ENCODE assay signal across 17 cellular contexts in genomic region chr1:205214756-205215155, GRCh38. TPM values are rescaled to one million over a fixed set of nuclear protein-coding genes. Genes with fewer than 3 reads are reported as not detected.
DNase-seq lines count a peak whose midpoint lies in the region; ATAC-seq and TF ChIP-seq lines count a peak whose summit lies in the region.
"Had no signal": no experiment of that assay in that cellular context is flagged by ENCODE, and none has a peak within 500 bp of the region (broad histone marks: within the 10 kb centered on the region; RNA-seq: fewer than 3 reads in every experiment).

No MANE protein-coding gene starts in this region.

- H3K27ac Mint-ChIP-seq in activated CD4-positive, alpha-beta T cell treated with anti-CD3 and anti-CD28 coated beads, Interleukin-2, amount 10 ng/mL, durations not matched to agents 7 days and 5 days: peak overlapping the region; percentile 77
- peak overlapping the region; percentile 79 for H3K27ac Mint-ChIP-seq in dendritic cell treated with granulocyte-macrophage colony-stimulating factor and Interleukin-4, amounts not matched to agents 40 ng/mL and 50 ng/mL, for 4 days
- H3K27ac Mint-ChIP-seq: activated B cell treated with CpG ODN at 0.5 μM for 24 hours had no signal

- no peak for TF ChIP-seq POLR2A in gastrocnemius medialis (IDR thresholded peaks at IDR 0.05)

- H3K4me1 ChIP-seq in OCI-LY7 (ENCODE audit: insufficient read depth, low read length, poor library complexity, severe bottlenecking) (peaks cover 21% of the 10 kb centered on the region), gastrocnemius medialis (peaks cover 9 to 14% of the 10 kb centered on the region in 2 donors)

- ATAC-seq in gastrocnemius medialis: no peak

- in situ Hi-C loops in KBM-7 (cut with MboI; ENCODE audit: low pct_unique_long_range_greater_than_20kb, low sequenced_read_pairs) (no loop called here), gastrocnemius medialis (cut with MboI; ENCODE audit: low sequenced_read_pairs in 4 of 4) (no loop called here)

- peak overlapping the region; percentile 79 for H2AFZ ChIP-seq in OCI-LY7 (ENCODE audit: low read length)

- intact Hi-C loops in OCI-LY7 (cut with micrococcal nuclease; ENCODE audit: unreplicated experiment): no loop called here
- intact Hi-C loops in dendritic cell treated with granulocyte-macrophage colony-stimulating factor and Interleukin-4, amounts not matched to agents 40 ng/mL and 50 ng/mL, for 4 days (cut with micrococcal nuclease): loop anchor here (5.0 kb wide), 2 partner anchors 43 to 98 kb away; no protein-coding TSS in a partner anchor
- intact Hi-C loops in gastrocnemius medialis (cut with DNase I; ENCODE audit: low total_unique reads): loop anchor here (5.0 kb wide), 1 partner anchor 92 kb away; the partner anchor contains the start of gene RBBP5

- peak overlapping the region; percentile 3 for H3K4me3 Mint-ChIP-seq in activated CD4-positive, alpha-beta T cell treated with anti-CD3 and anti-CD28 coated beads, Interleukin-2, amount 10 ng/mL, durations not matched to agents 7 days and 5 days
- no peak overlapping the region for H3K4me3 Mint-ChIP-seq in dendritic cell treated with granulocyte-macrophage colony-stimulating factor and Interleukin-4, amounts not matched to agents 40 ng/mL and 50 ng/mL, for 4 days
- H3K4me3 Mint-ChIP-seq: activated B cell treated with CpG ODN at 0.5 μM for 24 hours had no signal

- POLR2A ChIA-PET in activated CD4-positive, alpha-beta T cell treated with anti-CD3 and anti-CD28 coated beads, Interleukin-2, amount 10 ng/mL, durations not matched to agents 7 days and 5 days (lab: Charles Lee): interaction anchor here (0.6 kb wide), 1 partner anchor 41 kb away, joined by 6 read pairs; no protein-coding TSS in a partner anchor
- POLR2A ChIA-PET in OCI-LY7 (lab: Charles Lee): interaction anchor here (0.6 to 1.1 kb wide), 6 partner anchors 9 to 327 kb away, joined by 3 to 8 read pairs (median 3); partner anchors contain the start of gene TMCC2

- no peaks in the 10 kb centered on the region for H4K20me1 ChIP-seq in OCI-LY7 (ENCODE audit: insufficient read depth, low read length)

- peaks cover 39% of the 10 kb centered on the region for H3K4me1 Mint-ChIP-seq in activated CD4-positive, alpha-beta T cell treated with anti-CD3 and anti-CD28 coated beads, Interleukin-2, amount 10 ng/mL, durations not matched to agents 7 days and 5 days
- peaks cover 43% of the 10 kb centered on the region for H3K4me1 Mint-ChIP-seq in dendritic cell treated with granulocyte-macrophage colony-stimulating factor and Interleukin-4, amounts not matched to agents 40 ng/mL and 50 ng/mL, for 4 days (ENCODE audit: low read depth)

- no peak for DNase-seq in activated CD4-positive, alpha-beta T cell treated with anti-CD3 and anti-CD28 coated beads, Interleukin-2, amount 10 ng/mL, durations not matched to agents 7 days and 5 days
- DNase-seq in activated CD4-positive, alpha-beta T cell treated with anti-CD3 and anti-CD28 coated beads for 48 hours: no peak
- DNase-seq in KBM-7 (peak; percentile 55), OCI-LY7 (ENCODE audit: low spot score) (peak; percentile 34), gastrocnemius medialis (no peak), NCI-H1092 (lab: John Stamatoyannopoulos, UW) (no peak), cortex of kidney (lab: John Stamatoyannopoulos, UW) (no peak)
- DNase-seq: activated B cell treated with CpG ODN at 0.5 μM for 24 hours; adrenal gland; caudate nucleus; effector CD4-positive, alpha-beta T cell; hippocampal formation; IMR-90; NCI-H1436 treated with DMSO at 0.1 percent for 48 hours; NCI-H345 had no signal

- no peaks in the 10 kb centered on the region for H3K9me2 ChIP-seq in OCI-LY7 (ENCODE audit: insufficient read depth, low read length)

- peak overlapping the region; percentile 21; the same call in 1 of the 2 replicates for H3K4me2 ChIP-seq in OCI-LY7 (ENCODE audit: low read length)

- H3K9me3 ChIP-seq in OCI-LY7 (ENCODE audit: low read length): no peaks in the 10 kb centered on the region
- H3K9me3 ChIP-seq in gastrocnemius medialis: no peaks in the 10 kb centered on the region
- H3K9me3 ChIP-seq: adrenal gland, right atrium auricular region had no signal

- no peaks in the 10 kb centered on the region for H3K27me3 ChIP-seq in gastrocnemius medialis
- H3K27me3 ChIP-seq: adrenal gland, right atrium auricular region had no signal

- H3K4me3 ChIP-seq in OCI-LY7 (ENCODE audit: low read depth, low read length, poor library complexity, severe bottlenecking): no peak overlapping the region
- H3K4me3 ChIP-seq in gastrocnemius medialis: no peak overlapping the region
- H3K4me3 ChIP-seq: adrenal gland, right atrium auricular region had no signal

- peaks cover 5% of the 10 kb centered on the region for H3K27me3 Mint-ChIP-seq in activated CD4-positive, alpha-beta T cell treated with anti-CD3 and anti-CD28 coated beads, Interleukin-2, amount 10 ng/mL, durations not matched to agents 7 days and 5 days
- no peaks in the 10 kb centered on the region for H3K27me3 Mint-ChIP-seq in dendritic cell treated with granulocyte-macrophage colony-stimulating factor and Interleukin-4, amounts not matched to agents 40 ng/mL and 50 ng/mL, for 4 days

- no peaks in the 10 kb centered on the region for H3K36me3 ChIP-seq in OCI-LY7 (ENCODE audit: insufficient read depth, low read length)
- no peaks in the 10 kb centered on the region for H3K36me3 ChIP-seq in gastrocnemius medialis
- H3K36me3 ChIP-seq: adrenal gland, right atrium auricular region had no signal

- H3K79me2 ChIP-seq in OCI-LY7 (ENCODE audit: insufficient read depth, low read depth, low read length): peaks cover 10% of the 10 kb centered on the region; the same call in 1 of the 2 replicates

- TF ChIP-seq CTCF in OCI-LY7 (conservative IDR thresholded peaks at IDR 0.05; ENCODE audit: low read length) (no peak), gastrocnemius medialis (IDR thresholded peaks at IDR 0.05 in 4 of 5, conservative IDR thresholded peaks at IDR 0.05 in 1 of 5) (no peak)

- H3K36me3 Mint-ChIP-seq in activated CD4-positive, alpha-beta T cell treated with anti-CD3 and anti-CD28 coated beads, Interleukin-2, amount 10 ng/mL, durations not matched to agents 7 days and 5 days (ENCODE audit: low read depth): no peaks in the 10 kb centered on the region
- H3K36me3 Mint-ChIP-seq in dendritic cell treated with granulocyte-macrophage colony-stimulating factor and Interleukin-4, amounts not matched to agents 40 ng/mL and 50 ng/mL, for 4 days (ENCODE audit: low read depth): peaks cover 14% of the 10 kb centered on the region

- H3K27ac ChIP-seq in OCI-LY7 (ENCODE audit: low read depth, low read length, poor library complexity, severe bottlenecking): no peak overlapping the region
- H3K27ac ChIP-seq in gastrocnemius medialis: no peak overlapping the region
- H3K27ac ChIP-seq: adrenal gland, right atrium auricular region had no signal

- CTCF ChIA-PET in activated CD4-positive, alpha-beta T cell treated with anti-CD3 and anti-CD28 coated beads, Interleukin-2, amount 10 ng/mL, durations not matched to agents 7 days and 5 days (lab: Charles Lee): interaction anchor here (2.0 kb wide), 2 partner anchors 15 to 24 kb away, joined by 7 to 10 read pairs; no protein-coding TSS in a partner anchor
- CTCF ChIA-PET in OCI-LY7 (lab: Charles Lee; ENCODE audit: unreplicated experiment): no interaction called here

- no TSS peak for BruUV-seq in OCI-LY7 (replicated peaks; lab: Mats Ljungman, UMichigan)

- no peaks in the 10 kb centered on the region for H3K9me3 Mint-ChIP-seq in activated CD4-positive, alpha-beta T cell treated with anti-CD3 and anti-CD28 coated beads, Interleukin-2, amount 10 ng/mL, durations not matched to agents 7 days and 5 days
- H3K9me3 Mint-ChIP-seq in dendritic cell treated with granulocyte-macrophage colony-stimulating factor and Interleukin-4, amounts not matched to agents 40 ng/mL and 50 ng/mL, for 4 days: no peaks in the 10 kb centered on the region
- H3K9me3 Mint-ChIP-seq: activated B cell treated with CpG ODN at 0.5 μM for 24 hours had no signal

RNA-seq across cellular contexts. Expression of gene DSTYK, which starts 3.3 kb away (rescaled TPM):
- total RNA-seq in activated CD4-positive, alpha-beta T cell treated with anti-CD3 and anti-CD28 coated beads, Interleukin-2, amount 10 ng/mL, durations not matched to agents 7 days and 5 days: 1 to 10 TPM; 8.8 to 8.9 TPM
- 4.7 and 5.0 TPM in 2 replicates for total RNA-seq in OCI-LY7 (2014; rRNA removed; shearing (Covaris generic))
- total RNA-seq in OCI-LY7 (2022) (6.6 TPM in 2 replicates), gastrocnemius medialis (10 to 100 TPM; 12.2 to 15.8 (median 13.9) TPM)

RNA-seq across cellular contexts. Expression of gene TMCC2, which starts 13.0 kb away (rescaled TPM):
- total RNA-seq in activated CD4-positive, alpha-beta T cell treated with anti-CD3 and anti-CD28 coated beads, Interleukin-2, amount 10 ng/mL, durations not matched to agents 7 days and 5 days: under 1 TPM; 0.52 to 0.64 TPM
- total RNA-seq in OCI-LY7 (2014; rRNA removed; shearing (Covaris generic)): 7.0 and 7.8 TPM in 2 replicates
- 5.2 and 6.2 TPM in 2 replicates for total RNA-seq in OCI-LY7 (2022)
- total RNA-seq in gastrocnemius medialis: 1 to 10 TPM; 1.1 to 7.6 (median 5.6) TPM

Comparison
In these comparisons a context has a peak if more than half of its experiments do, and no peak if none do; other contexts are left out.
1. DNase-seq: peak in KBM-7 (single experiment) and OCI-LY7 (single experiment); none in activated CD4-positive, alpha-beta T cell treated with anti-CD3 and anti-CD28 coated beads, Interleukin-2, amount 10 ng/mL, durations not matched to agents 7 days and 5 days (single experiment), activated CD4-positive, alpha-beta T cell treated with anti-CD3 and anti-CD28 coated beads for 48 hours (single experiment), gastrocnemius medialis (0 of 2), NCI-H1092 (single experiment) and cortex of kidney (single experiment).